In genomic region chr20:21808139-21808538, GRCh38 we compare ENCODE assay signal across 19 cellular contexts.
A peak's percentile ranks its signal among the peaks of the same experiment; 100 is the strongest.
DNase-seq lines count a peak whose midpoint lies in the region; ATAC-seq, FAIRE-seq and TF ChIP-seq lines count a peak whose summit lies in the region.
"Had no signal": no experiment of that assay in that cellular context is flagged by ENCODE, and none has a peak within 500 bp of the region (broad histone marks: within the 10 kb centered on the region; RNA-seq: fewer than 3 reads in every experiment).

No MANE protein-coding gene starts in this region.

- H4K20me1 ChIP-seq in HepG2 (ENCODE audit: insufficient read depth, low read length) (no peaks in the 10 kb centered on the region), K562 (replicated peaks; ENCODE audit: control insufficient read depth, insufficient read depth, low read length) (no peaks in the 10 kb centered on the region)

- CTCF ChIA-PET in HepG2 (lab: Yijun Ruan, JAX; ENCODE audit: low intra/inter-chr PET ratio, low total read pairs) = interaction anchor here (1.7 to 2.4 kb wide), 2 partner anchors 298 to 440 kb away, joined by 12 to 36 read pairs; no protein-coding TSS in a partner anchor
- CTCF ChIA-PET in K562 (lab: Yijun Ruan, JAX; ENCODE audit: low intra/inter-chr PET ratio) = interaction anchor here (1.0 to 1.4 kb wide), 2 partner anchors 504 to 876 kb away, joined by 3 to 7 read pairs; no protein-coding TSS in a partner anchor

- no peak overlapping the region for H2AFZ ChIP-seq in HepG2 (ENCODE audit: low read length)
- H2AFZ ChIP-seq in K562 (ENCODE audit: low read depth, low read length) = no peak overlapping the region
- H2AFZ ChIP-seq: GM23248 had no signal

- TF ChIP-seq EP300 in HepG2 (IDR thresholded peaks at IDR 0.05; ENCODE audit: low read depth in 2 of 2, low read length in 2 of 2) = no peak
- TF ChIP-seq EP300 in HepG2 (CRISPR knock-in tag; IDR thresholded peaks at IDR 0.05; ENCODE audit: borderline replicate concordance) = no peak
- no peak for TF ChIP-seq EP300 in K562 (IDR thresholded peaks at IDR 0.05; ENCODE audit: low read length)
- no peak for TF ChIP-seq EP300 in gastroesophageal sphincter (IDR thresholded peaks at IDR 0.05)

- H3K9me3 ChIP-seq in HepG2 (ENCODE audit: low read length) (no peaks in the 10 kb centered on the region), right lobe of liver (no peaks in the 10 kb centered on the region), K562 (replicated peaks; ENCODE audit: control insufficient read depth, insufficient read depth, low read depth, low read length) (no peaks in the 10 kb centered on the region), gastroesophageal sphincter (peaks cover 0 to 6% (median 0%) of the 10 kb centered on the region in 3 donors)

- H3K27ac ChIP-seq in HepG2 (ENCODE audit: extremely low read length, insufficient read depth, low read length) = no peak overlapping the region
- H3K27ac ChIP-seq in right lobe of liver = no peak overlapping the region
- no peak overlapping the region for H3K27ac ChIP-seq in K562 (ENCODE audit: extremely low read depth, low read depth, low read length)
- H3K27ac ChIP-seq in gastroesophageal sphincter = no peak overlapping the region
- H3K27ac ChIP-seq: GM23248 had no signal

- no peaks in the 10 kb centered on the region for H3K9me1 ChIP-seq in K562 (ENCODE audit: control insufficient read depth, insufficient read depth, low read length)

- DNase-seq in HepG2 (ENCODE audit: low spot score) = no peak
- no peak for DNase-seq in right lobe of liver
- no peak for DNase-seq in K562 (ENCODE audit: extremely low read depth in 1 of 4, low spot score in 3 of 4)
- no peak for DNase-seq in DMS53 treated with DMSO at 0.1 percent for 48 hours (lab: John Stamatoyannopoulos, UW; ENCODE audit: unreplicated experiment)
- no peak for DNase-seq in NCI-H146 treated with DMSO at 0.1 percent for 48 hours (lab: John Stamatoyannopoulos, UW; ENCODE audit: unreplicated experiment)
- DNase-seq: C1 segment of cervical spinal cord; Calu3; CD4-positive, alpha-beta memory T cell; COR-L47; DMS53; DND-41; GM23248; H9; HFFc6 had no signal

- H3K4me1 ChIP-seq in HepG2 (ENCODE audit: insufficient read depth, low read length) (no peaks in the 10 kb centered on the region), right lobe of liver (no peaks in the 10 kb centered on the region), K562 (replicated peaks in 1 of 2; ENCODE audit: control insufficient read depth in 2 of 2, insufficient read depth in 2 of 2, low read length in 2 of 2) (peaks cover 0 to 6% of the 10 kb centered on the region in 2 experiments; a peak in 1 of 5 replicates), gastroesophageal sphincter (no peaks in the 10 kb centered on the region)

- TF ChIP-seq CTCF in HepG2 (CRISPR knock-in tag; IDR thresholded peaks at IDR 0.05) (no peak), right lobe of liver (IDR thresholded peaks at IDR 0.05) (no peak), K562 (IDR thresholded peaks at IDR 0.05 in 2 of 3, conservative IDR thresholded peaks at IDR 0.05 in 1 of 3; ENCODE audit: insufficient read depth in 2 of 3, low read depth in 1 of 3, low read length in 3 of 3) (no peak), gastroesophageal sphincter (IDR thresholded peaks at IDR 0.05) (no peak)

- no peak overlapping the region for H3K4me3 ChIP-seq in HepG2 (replicated peaks in 1 of 3; ENCODE audit: insufficient read depth in 1 of 3, low read depth in 2 of 3, low read length in 3 of 3)
- H3K4me3 ChIP-seq in right lobe of liver = no peak overlapping the region
- H3K4me3 ChIP-seq in K562 = no peak overlapping the region
- H3K4me3 ChIP-seq in gastroesophageal sphincter = no peak overlapping the region
- H3K4me3 ChIP-seq: GM12878, GM23248 had no signal

- no peak for ATAC-seq in HepG2
- no peak for ATAC-seq in right lobe of liver
- no peak for ATAC-seq in K562
- ATAC-seq in gastroesophageal sphincter = peak; percentile 24
- ATAC-seq: GM12878, HCT116 had no signal

- H3K4me2 ChIP-seq in HepG2 (ENCODE audit: low read depth, low read length) = no peak overlapping the region
- no peak overlapping the region for H3K4me2 ChIP-seq in K562 (ENCODE audit: insufficient read depth, low read length)

- 6% methylated on average over 3 of the region's 3 CpGs for WGBS in HepG2 (ENCODE audit: low lambda C conversion rate)
- WGBS in right lobe of liver (ENCODE audit: insufficient coverage, low coverage, low lambda C conversion rate, missing lambda C conversion rate) = 42% methylated on average over 1 of the region's 3 CpGs
- 0% methylated on average over 3 of the region's 3 CpGs for WGBS in K562 (ENCODE audit: insufficient coverage, low coverage, missing lambda C conversion rate)
- WGBS in gastroesophageal sphincter (ENCODE audit: low coverage in 1 of 2), 2 donors = 60 to 76% methylated on average over 1 to 3 of the region's 3 CpGs

- H3K27me3 ChIP-seq in HepG2 (ENCODE audit: control insufficient read depth in 1 of 2, insufficient read depth in 2 of 2, low read length in 2 of 2) (peaks cover 3 to 10% of the 10 kb centered on the region in 2 experiments; a peak in 2 of 5 replicates), right lobe of liver (no peaks in the 10 kb centered on the region), K562 (ENCODE audit: control insufficient read depth in 2 of 2, insufficient read depth in 2 of 2, low read length in 2 of 2) (peaks cover 0 to 10% of the 10 kb centered on the region in 2 experiments; a peak in 1 of 5 replicates), gastroesophageal sphincter (peaks cover 18% of the 10 kb centered on the region)

- in situ Hi-C loops in HepG2 (cut with HindIII; ENCODE audit: extremely low pct_ligation_motif_present, low pct_unique_long_range_greater_than_20kb) (loop anchor here (5.0 to 10.0 kb wide), 3 partner anchors 299 to 497 kb away; no protein-coding TSS in a partner anchor), K562 (cut with MboI) (no loop called here)

- intact Hi-C loops in HepG2 (cut with micrococcal nuclease; ENCODE audit: unreplicated experiment) = loop anchor here (10.0 kb wide), 1 partner anchor 507 kb away; no protein-coding TSS in a partner anchor
- intact Hi-C loops in right lobe of liver (cut with DNase I) = loop anchor here (10.0 kb wide), 1 partner anchor 297 kb away; no protein-coding TSS in a partner anchor
- intact Hi-C loops in K562 (cut with micrococcal nuclease) = loop anchor here (5.0 kb wide), 2 partner anchors 439 to 504 kb away; no protein-coding TSS in a partner anchor

- no peak for TF ChIP-seq RAD21 in HepG2 (CRISPR knock-in tag; IDR thresholded peaks at IDR 0.05)
- TF ChIP-seq RAD21 in K562 (CRISPR knock-in tag; conservative IDR thresholded peaks at IDR 0.05 in 1 of 2, IDR thresholded peaks at IDR 0.05 in 1 of 2) = no peak

- no TSS peak for BruUV-seq in HepG2 (replicated peaks; lab: Mats Ljungman, UMichigan)
- BruUV-seq in K562 (replicated peaks; lab: Mats Ljungman, UMichigan) = no TSS peak

- H3K9ac ChIP-seq in HepG2 (ENCODE audit: insufficient read depth, low read depth, low read length) (no peak overlapping the region), K562 (ENCODE audit: insufficient read depth in 1 of 2, low read depth in 2 of 2, low read length in 2 of 2) (no peak overlapping the region)
- H3K9ac ChIP-seq: GM23248 had no signal

- POLR2A ChIA-PET in HepG2 (lab: Yijun Ruan, JAX) (no interaction called here), K562 (lab: Yijun Ruan, JAX) (no interaction called here)

- FAIRE-seq in HepG2 (lab: Jason Lieb, UNC) = no peak
- FAIRE-seq in K562 (lab: Jason Lieb, UNC) = no peak
- FAIRE-seq: G401.6, GM12878, GM19239 had no signal

- H3K36me3 ChIP-seq in HepG2 (replicated peaks in 1 of 2; ENCODE audit: control insufficient read depth in 1 of 2, insufficient read depth in 2 of 2, low read length in 2 of 2) (no peaks in the 10 kb centered on the region), right lobe of liver (no peaks in the 10 kb centered on the region), K562 (ENCODE audit: control insufficient read depth, insufficient read depth, low read length) (no peaks in the 10 kb centered on the region), gastroesophageal sphincter (no peaks in the 10 kb centered on the region)

- TF ChIP-seq POLR2A in HepG2 (IDR thresholded peaks at IDR 0.05; ENCODE audit: insufficient read depth in 1 of 2, low read depth in 2 of 2, low read length in 2 of 2) (no peak), right lobe of liver (IDR thresholded peaks at IDR 0.05) (no peak), K562 (conservative IDR thresholded peaks at IDR 0.05) (no peak), gastroesophageal sphincter (IDR thresholded peaks at IDR 0.05) (no peak)

- H3K79me2 ChIP-seq in HepG2 (ENCODE audit: insufficient read depth, low read length) = no peaks in the 10 kb centered on the region
- H3K79me2 ChIP-seq in K562 (ENCODE audit: control insufficient read depth, insufficient read depth, low read length) = no peaks in the 10 kb centered on the region

TF ChIP-seq in HepG2, 621 proteins besides CTCF, POLR2A, EP300 and RAD21:
- TF ChIP-seq ZNF746 (CRISPR knock-in tag; IDR thresholded peaks at IDR 0.05) = no peak
- TF ChIP-seq ZSCAN12 (CRISPR knock-in tag; IDR thresholded peaks at IDR 0.05) = no peak
- peak; percentile 90 for TF ChIP-seq LCORL (IDR thresholded peaks at IDR 0.05)
- no peak for TF ChIP-seq LCORL (CRISPR knock-in tag; IDR thresholded peaks at IDR 0.05)

TF ChIP-seq in K562, 482 proteins besides CTCF, POLR2A, EP300 and RAD21:
- peak; percentile 44; the same call in 1 of the 2 replicates for TF ChIP-seq NFIC (IDR thresholded peaks at IDR 0.05)
- TF ChIP-seq ZFP36 (IDR thresholded peaks at IDR 0.05; ENCODE audit: low read depth, low read length, partially characterized antibody) = no peak
- TF ChIP-seq ZNF77 (CRISPR knock-in tag; IDR thresholded peaks at IDR 0.05) = no peak

Comparison
In these comparisons a context has a peak if more than half of its experiments do, and no peak if none do; other contexts are left out.
1. Of the 241 proteins assayed by ChIP-seq in both HepG2 and K562: peak only in HepG2: none; only in K562: NFIC; in both: none; in neither: 240.